In genomic region chr6:85362652-85363310, GRCh38 we compare ENCODE assay signal across 24 cellular contexts.
DNase-seq lines count a peak whose midpoint lies in the region; ATAC-seq and TF ChIP-seq lines count a peak whose summit lies in the region.
"Had no signal": no experiment of that assay in that cellular context is flagged by ENCODE, and none has a peak within 500 bp of the region (broad histone marks: within the 10 kb centered on the region; RNA-seq: fewer than 3 reads in every experiment).

No MANE protein-coding gene starts in this region.

- ATAC-seq in stimulated activated naive CD8-positive, alpha-beta T cell treated with anti-CD3 and anti-CD28 coated beads, Interleukin-15, amount 100 ng/mL, for 72 hours: peak; percentile 60
- ATAC-seq in stimulated activated naive CD8-positive, alpha-beta T cell treated with anti-CD3 and anti-CD28 coated beads, Interleukin-15, Interleukin-2, amounts not matched to agents 100 U/mL and 50 U/mL, for 24 hours: no peak
- ATAC-seq: GM23338, lower lobe of right lung, WTC11 had no signal

- H3K27ac Mint-ChIP-seq in stimulated activated naive CD8-positive, alpha-beta T cell treated with anti-CD3 and anti-CD28 coated beads, Interleukin-15, amount 100 ng/mL, for 72 hours: no peak overlapping the region
- H3K27ac Mint-ChIP-seq: activated CD4-positive, alpha-beta memory T cell treated with anti-CD3 and anti-CD28 coated beads for 36 hours; GM23338; WTC11 had no signal

- TF ChIP-seq CTCF in astrocyte of the cerebellum (IDR thresholded peaks at IDR 0.05; ENCODE audit: low read depth, low read length, missing control alignments): no peak
- no peak for TF ChIP-seq CTCF in GM20000 (IDR thresholded peaks at IDR 0.05; ENCODE audit: extremely low read depth, missing control alignments)

- no peaks in the 10 kb centered on the region for H3K27me3 Mint-ChIP-seq in stimulated activated naive CD8-positive, alpha-beta T cell treated with anti-CD3 and anti-CD28 coated beads, Interleukin-15, amount 100 ng/mL, for 72 hours

- H3K4me3 Mint-ChIP-seq in stimulated activated naive CD8-positive, alpha-beta T cell treated with anti-CD3 and anti-CD28 coated beads, Interleukin-15, amount 100 ng/mL, for 72 hours: no peak overlapping the region
- H3K4me3 Mint-ChIP-seq: activated CD4-positive, alpha-beta memory T cell treated with anti-CD3 and anti-CD28 coated beads for 36 hours; GM23338; WTC11 had no signal

- no peak overlapping the region for H3K4me3 ChIP-seq in astrocyte of the cerebellum (ENCODE audit: low read depth, low read length)
- H3K4me3 ChIP-seq: GM23338, lower lobe of right lung, SK-N-MC, uterus had no signal

- no peaks in the 10 kb centered on the region for H3K9me3 Mint-ChIP-seq in stimulated activated naive CD8-positive, alpha-beta T cell treated with anti-CD3 and anti-CD28 coated beads, Interleukin-15, amount 100 ng/mL, for 72 hours
- H3K9me3 Mint-ChIP-seq: activated CD4-positive, alpha-beta memory T cell treated with anti-CD3 and anti-CD28 coated beads for 36 hours; GM23338; WTC11 had no signal

- in situ Hi-C loops in astrocyte of the cerebellum (cut with HindIII; ENCODE audit: low sequenced_read_pairs): no loop called here

- H3K4me1 Mint-ChIP-seq in stimulated activated naive CD8-positive, alpha-beta T cell treated with anti-CD3 and anti-CD28 coated beads, Interleukin-15, amount 100 ng/mL, for 72 hours: peaks cover 10% of the 10 kb centered on the region
- H3K4me1 Mint-ChIP-seq: GM23338, WTC11 had no signal

- DNase-seq in stimulated activated naive CD8-positive, alpha-beta T cell treated with anti-CD3 and anti-CD28 coated beads, Interleukin-15, amount 100 ng/mL, for 72 hours: no peak
- no peak for DNase-seq in stimulated activated naive CD8-positive, alpha-beta T cell treated with anti-CD3 and anti-CD28 coated beads, Interleukin-15, Interleukin-2, amounts not matched to agents 100 U/mL and 50 U/mL, for 24 hours
- peak; percentile 34 for DNase-seq in astrocyte of the cerebellum (ENCODE audit: low read depth)
- DNase-seq in fibroblast of the conjunctiva (ENCODE audit: low read depth): peak; percentile 53
- DNase-seq in NCI-H526 (lab: John Stamatoyannopoulos, UW): no peak
- DNase-seq in hepatic stellate cell (ENCODE audit: low spot score): no peak
- DNase-seq in retina: no peak
- no peak for DNase-seq in GM20000 (ENCODE audit: low spot score)
- DNase-seq: activated CD4-positive, alpha-beta memory T cell treated with anti-CD3 and anti-CD28 coated beads for 36 hours; activated naive CD4-positive, alpha-beta T cell; activated T-cell treated with anti-CD3 and anti-CD28 coated beads, Interleukin-2, amount 50 U/mL, for 1 hour; cerebellar nuclear complex; effector memory CD4-positive, alpha-beta T cell; hippocampal formation; lower lobe of right lung; NCI-H1105; NCI-H2029 treated with DMSO at 0.1 percent for 48 hours; NCI-H345; stimulated activated CD8-positive, alpha-beta memory T cell treated with anti-CD3 and anti-CD28 coated beads, Interleukin-4, amount 100 ng/mL, for 48 hours; substantia nigra; uterus had no signal

Comparison
In these comparisons a context has a peak if more than half of its experiments do, and no peak if none do; other contexts are left out.
1. DNase-seq: peak in astrocyte of the cerebellum (single experiment) and fibroblast of the conjunctiva (single experiment); none in stimulated activated naive CD8-positive, alpha-beta T cell treated with anti-CD3 and anti-CD28 coated beads, Interleukin-15, amount 100 ng/mL, for 72 hours (0 of 2), stimulated activated naive CD8-positive, alpha-beta T cell treated with anti-CD3 and anti-CD28 coated beads, Interleukin-15, Interleukin-2, amounts not matched to agents 100 U/mL and 50 U/mL, for 24 hours (single experiment), NCI-H526 (0 of 2), hepatic stellate cell (single experiment), retina (single experiment) and GM20000 (single experiment).